Comparison of ENCODE assay signal across 1 cellular context in the genomic region with DNA sequence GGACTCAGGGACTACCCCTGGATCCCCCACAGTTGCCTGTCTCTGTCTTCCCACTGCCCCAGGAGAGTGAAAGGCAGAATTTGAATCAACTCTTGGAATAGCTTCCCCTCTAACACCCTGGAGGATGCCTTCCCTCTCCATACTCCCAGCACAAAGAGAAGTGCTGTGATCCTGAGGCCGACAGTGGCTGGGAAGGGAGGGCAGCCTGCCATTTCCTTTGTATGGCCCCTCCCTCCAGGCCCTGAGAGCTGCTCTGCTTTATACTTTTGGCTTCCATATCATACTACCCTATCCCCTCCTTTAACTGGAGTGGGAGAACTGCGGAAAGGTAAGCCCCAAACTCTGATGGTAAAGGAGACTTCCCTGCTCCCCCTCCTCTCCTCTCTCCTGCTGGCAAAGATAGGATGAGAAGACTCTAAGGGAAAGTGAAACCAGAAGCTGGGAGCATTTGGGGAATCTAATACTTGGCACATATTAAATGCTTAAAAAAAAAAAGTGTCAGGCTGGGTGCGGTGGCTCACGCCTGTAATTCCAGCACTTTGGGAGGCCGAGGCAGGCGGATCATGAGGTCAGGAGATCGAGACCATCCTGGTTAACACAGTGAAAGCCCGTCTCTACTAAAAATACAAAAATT.
TF ChIP-seq lines count a peak whose summit lies in the region.

No MANE protein-coding gene starts in this region.

TF ChIP-seq in liver, 16 proteins besides CTCF, POLR2A, EP300 and RAD21:
- TF ChIP-seq REST (IDR thresholded peaks at IDR 0.05) (no peak), RXRA (IDR thresholded peaks at IDR 0.05) (no peak), SP1 (IDR thresholded peaks at IDR 0.05) (peak; percentile 40), ZBTB33 (IDR thresholded peaks at IDR 0.05) (no peak)
TF ChIP-seq in liver: peak in this region for 1.
